Comparison of ENCODE assay signal across 8 cellular contexts in the genomic region with DNA sequence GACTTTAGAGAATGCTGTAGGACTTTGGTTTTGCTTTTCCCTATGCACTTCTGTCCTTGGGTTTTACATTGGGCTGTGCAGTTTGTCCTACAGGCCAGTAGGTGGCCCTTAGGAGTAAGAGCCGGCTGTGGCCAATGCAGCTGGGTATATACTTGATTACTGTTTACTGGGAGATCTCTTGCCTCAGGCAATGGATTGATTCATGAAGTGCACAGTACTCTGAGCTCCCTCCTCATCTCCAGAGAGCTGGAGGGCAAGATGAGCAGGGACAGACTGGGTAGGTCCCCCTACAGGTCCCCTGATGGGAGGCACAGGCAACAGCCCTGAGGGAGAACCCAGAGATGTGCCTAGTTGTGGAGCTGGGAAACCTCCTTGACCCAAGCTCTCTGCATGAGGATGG.
A peak's percentile ranks its signal among the peaks of the same experiment; 100 is the strongest.
DNase-seq lines count a peak whose midpoint lies in the region; ATAC-seq and TF ChIP-seq lines count a peak whose summit lies in the region.

No MANE protein-coding gene starts in this region.

- no peaks in the 10 kb centered on the region for H3K4me1 ChIP-seq in RWPE2 (ENCODE audit: insufficient read depth, poor library complexity, severe bottlenecking)
- H3K4me1 ChIP-seq in prostate gland (replicated peaks) = no peaks in the 10 kb centered on the region

- TF ChIP-seq POLR2A in prostate gland (IDR thresholded peaks at IDR 0.05) = no peak

- no peaks in the 10 kb centered on the region for H3K27me3 ChIP-seq in RWPE2 (ENCODE audit: insufficient read depth, poor library complexity, severe bottlenecking)
- no peaks in the 10 kb centered on the region for H3K27me3 ChIP-seq in prostate gland (replicated peaks; ENCODE audit: insufficient read depth)

- peak; percentile 93 for ATAC-seq in GM19452 (IDR thresholded peaks at IDR 0.05; ENCODE audit: unreplicated experiment)
- ATAC-seq in HG03280 (IDR thresholded peaks at IDR 0.05; ENCODE audit: unreplicated experiment) = peak; percentile 97
- peak; percentile 82 for ATAC-seq in RWPE2 (ENCODE audit: low read depth)

- WGBS in prostate gland = 7% methylated on average over 1 of the region's 1 CpG

- DNase-seq in NCI-H2081 (lab: John Stamatoyannopoulos, UW) (peak; percentile 5 to 58), NCI-H2081 treated with DMSO at 0.1 percent for 48 hours (lab: John Stamatoyannopoulos, UW) (no peak), RWPE2 (ENCODE audit: low spot score) (no peak), fibroblast of mammary gland (ENCODE audit: low read depth) (peak; percentile 72), prostate gland (ENCODE audit: low spot score) (no peak), NCI-H510A (lab: John Stamatoyannopoulos, UW) (no peak)

- intact Hi-C loops in prostate gland (cut with DNase I) = no loop called here

- H3K36me3 ChIP-seq in RWPE2 (ENCODE audit: low read depth) = no peaks in the 10 kb centered on the region
- no peaks in the 10 kb centered on the region for H3K36me3 ChIP-seq in prostate gland

- TF ChIP-seq CTCF in RWPE2 (IDR thresholded peaks at IDR 0.05; ENCODE audit: poor library complexity, severe bottlenecking) = peak; percentile 71
- peak; percentile 96 for TF ChIP-seq CTCF in fibroblast of mammary gland (conservative IDR thresholded peaks at IDR 0.05; ENCODE audit: control insufficient read depth, insufficient read depth, low read depth, low read length)
- peak in 3 of 4 experiments; percentile 30 to 44 (median 36) for TF ChIP-seq CTCF in prostate gland (IDR thresholded peaks at IDR 0.05)

- H3K4me3 ChIP-seq in RWPE2 (ENCODE audit: severe bottlenecking) (no peak overlapping the region), fibroblast of mammary gland (ENCODE audit: control insufficient read depth, low read depth, low read length) (no peak overlapping the region), prostate gland (no peak overlapping the region)

- H3K9me3 ChIP-seq in RWPE2 (ENCODE audit: severe bottlenecking) (no peaks in the 10 kb centered on the region), prostate gland (no peaks in the 10 kb centered on the region)

- no peak overlapping the region for H3K27ac ChIP-seq in RWPE2 (ENCODE audit: poor library complexity, severe bottlenecking)
- no peak overlapping the region for H3K27ac ChIP-seq in prostate gland

Comparison
In these comparisons a context has a peak if more than half of its experiments do, and no peak if none do; other contexts are left out.
1. DNase-seq: peak in NCI-H2081 (2 of 2) and fibroblast of mammary gland (single experiment); none in NCI-H2081 treated with DMSO at 0.1 percent for 48 hours (single experiment), RWPE2 (single experiment), prostate gland (single experiment) and NCI-H510A (single experiment).
2. CTCF ChIP-seq: peak in every context shown above with its lines; median percentile 96 in fibroblast of mammary gland; 71 in RWPE2; 36 in prostate gland.
3. Peak in every context shown above with its lines, with median percentiles within 50 percentile points of each other: ATAC-seq.